2 cellular contexts compared by ENCODE assay signal in genomic region chr14:38850664-38851063, GRCh38.
TF ChIP-seq lines count a peak whose summit lies in the region.

No MANE protein-coding gene starts in this region.

TF ChIP-seq in HepG2, 621 proteins besides CTCF, POLR2A, EP300 and RAD21 (continued from another document):
- TF ChIP-seq THAP8 (CRISPR knock-in tag; IDR thresholded peaks at IDR 0.05; ENCODE audit: borderline replicate concordance): no peak
- TF ChIP-seq ZNF101 (CRISPR knock-in tag; IDR thresholded peaks at IDR 0.05; ENCODE audit: borderline replicate concordance, low read depth): no peak
- TF ChIP-seq TIGD3 (CRISPR knock-in tag; IDR thresholded peaks at IDR 0.05; ENCODE audit: borderline replicate concordance): no peak
- 0 out of 2 replicates have a peak, but pooled peaks have one; percentile 36 for TF ChIP-seq RAD51 (IDR thresholded peaks at IDR 0.05; ENCODE audit: borderline replicate concordance)
- no peak for TF ChIP-seq NR2F6 (IDR thresholded peaks at IDR 0.05)
- TF ChIP-seq NR2F6 (CRISPR knock-in tag; IDR thresholded peaks at IDR 0.05): no peak
- TF ChIP-seq ATAD3A (CRISPR knock-in tag; IDR thresholded peaks at IDR 0.05): no peak
- TF ChIP-seq POLR2AphosphoS2 (IDR thresholded peaks at IDR 0.05; ENCODE audit: low read depth, low read length): no peak
- TF ChIP-seq NBN (conservative IDR thresholded peaks at IDR 0.05): peak; percentile 89; the same call in 1 of the 2 replicates
- no peak for TF ChIP-seq ZBTB25 (CRISPR knock-in tag; IDR thresholded peaks at IDR 0.05)
- no peak for TF ChIP-seq SSRP1 (CRISPR knock-in tag; IDR thresholded peaks at IDR 0.05)
- TF ChIP-seq ZNF770 (CRISPR knock-in tag; IDR thresholded peaks at IDR 0.05): no peak
- TF ChIP-seq SALL2 (CRISPR knock-in tag; IDR thresholded peaks at IDR 0.05): no peak
- no peak for TF ChIP-seq CHD4 (IDR thresholded peaks at IDR 0.05; ENCODE audit: borderline replicate concordance, low read length)
- TF ChIP-seq ZFP36L2 (CRISPR knock-in tag; IDR thresholded peaks at IDR 0.05): no peak
- no peak for TF ChIP-seq HHEX (CRISPR knock-in tag; IDR thresholded peaks at IDR 0.05)
- TF ChIP-seq ZNF766 (CRISPR knock-in tag; IDR thresholded peaks at IDR 0.05; ENCODE audit: borderline replicate concordance): no peak
- TF ChIP-seq PLRG1 (conservative IDR thresholded peaks at IDR 0.05): 0 out of 2 replicates have a peak, but pooled peaks have one; percentile 77
- no peak for TF ChIP-seq CBX2 (IDR thresholded peaks at IDR 0.05; ENCODE audit: low read depth, low read length)
- TF ChIP-seq CBX2 (CRISPR knock-in tag; IDR thresholded peaks at IDR 0.05; ENCODE audit: low read depth): no peak
- no peak for TF ChIP-seq SATB2 (CRISPR knock-in tag; IDR thresholded peaks at IDR 0.05)
- no peak for TF ChIP-seq ZNF282 (IDR thresholded peaks at IDR 0.05; ENCODE audit: partially characterized antibody)

TF ChIP-seq in H1, 55 proteins besides CTCF, POLR2A, EP300 and RAD21 (continued from another document):
- no peak for TF ChIP-seq CHD7 (IDR thresholded peaks at IDR 0.05; ENCODE audit: insufficient replicate concordance, low read length)
- TF ChIP-seq SUZ12 (IDR thresholded peaks at IDR 0.05; ENCODE audit: low read length): no peak
- no peak for TF ChIP-seq POLR2AphosphoS5 (IDR thresholded peaks at IDR 0.05; ENCODE audit: low read depth, low read length)
